ENCODE assay signal across 16 cellular contexts in the genomic region with DNA sequence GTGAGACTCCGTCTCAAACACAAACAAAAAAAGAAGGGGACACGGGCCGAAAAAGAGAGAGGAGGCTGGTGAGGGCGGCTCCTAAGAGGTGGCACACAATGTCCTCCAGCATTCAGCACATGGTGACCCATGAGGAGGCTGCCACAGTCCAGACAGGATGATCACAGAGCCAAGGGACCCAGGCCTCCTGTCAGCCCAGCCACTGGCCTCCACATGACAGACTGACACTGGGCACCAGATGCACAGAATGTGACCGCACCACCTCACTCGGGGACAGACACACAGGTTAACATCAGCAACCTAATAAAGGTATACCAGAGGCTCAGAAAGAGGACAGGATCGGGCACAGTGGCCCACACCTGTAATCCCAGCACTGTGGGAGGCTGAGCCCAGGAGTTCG. TPM values are rescaled to one million over a fixed set of nuclear protein-coding genes. Genes with fewer than 3 reads are reported as not detected.
DNase-seq lines count a peak whose midpoint lies in the region; ATAC-seq, FAIRE-seq and TF ChIP-seq lines count a peak whose summit lies in the region.
"Had no signal": no experiment of that assay in that cellular context is flagged by ENCODE, and none has a peak within 500 bp of the region (broad histone marks: within the 10 kb centered on the region; RNA-seq: fewer than 3 reads in every experiment).

No MANE protein-coding gene starts in this region.

- peaks cover 24% of the 10 kb centered on the region for H3K4me1 Mint-ChIP-seq in activated CD4-positive, alpha-beta T cell treated with anti-CD3 and anti-CD28 coated beads, Interleukin-2, amount 10 ng/mL, durations not matched to agents 24 days and 14 days
- H3K4me1 Mint-ChIP-seq in activated naive CD8-positive, alpha-beta T cell (ENCODE audit: low read depth) = peaks cover 19% of the 10 kb centered on the region

- peak overlapping the region; percentile 97 for H3K27ac Mint-ChIP-seq in activated CD4-positive, alpha-beta T cell treated with anti-CD3 and anti-CD28 coated beads, Interleukin-2, amount 10 ng/mL, durations not matched to agents 24 days and 14 days
- H3K27ac Mint-ChIP-seq in activated naive CD8-positive, alpha-beta T cell = peak overlapping the region; percentile 91
- H3K27ac Mint-ChIP-seq: HFFc6 had no signal

- H3K27me3 Mint-ChIP-seq in activated CD4-positive, alpha-beta T cell treated with anti-CD3 and anti-CD28 coated beads, Interleukin-2, amount 10 ng/mL, durations not matched to agents 24 days and 14 days = no peaks in the 10 kb centered on the region
- H3K27me3 Mint-ChIP-seq in activated naive CD8-positive, alpha-beta T cell = no peaks in the 10 kb centered on the region

- H3K36me3 ChIP-seq in sigmoid colon = no peaks in the 10 kb centered on the region
- no peaks in the 10 kb centered on the region for H3K36me3 ChIP-seq in body of pancreas (replicated peaks in 1 of 2; ENCODE audit: insufficient read depth in 1 of 2, low read depth in 2 of 2)

- peak; percentile 70 for FAIRE-seq in GM12891 (lab: Jason Lieb, UNC)
- FAIRE-seq: A204.1 had no signal

- H3K4me3 ChIP-seq in sigmoid colon (no peak overlapping the region), body of pancreas (no peak overlapping the region)
- H3K4me3 ChIP-seq: BLaER1 treated with 17β-estradiol and CSF1 and Interleukin-3, amounts not matched to agents 10 nM and 100 nM; esophagus squamous epithelium had no signal

- TF ChIP-seq CTCF in sigmoid colon (IDR thresholded peaks at IDR 0.05) = no peak
- TF ChIP-seq CTCF in body of pancreas (IDR thresholded peaks at IDR 0.05) = no peak

- H3K27ac ChIP-seq in sigmoid colon (no peak overlapping the region), body of pancreas (no peak overlapping the region)
- H3K27ac ChIP-seq: BLaER1 treated with 17β-estradiol and CSF1 and Interleukin-3, amounts not matched to agents 10 nM and 100 nM; esophagus squamous epithelium had no signal

- no peaks in the 10 kb centered on the region for H3K9me3 ChIP-seq in sigmoid colon
- no peaks in the 10 kb centered on the region for H3K9me3 ChIP-seq in body of pancreas
- H3K9me3 ChIP-seq: BLaER1 treated with 17β-estradiol and CSF1 and Interleukin-3, amounts not matched to agents 10 nM and 100 nM; esophagus squamous epithelium had no signal

- DNase-seq in activated CD4-positive, alpha-beta T cell treated with anti-CD3 and anti-CD28 coated beads, Interleukin-2, amount 10 ng/mL, durations not matched to agents 24 days and 14 days = no peak
- DNase-seq in activated CD4-positive, alpha-beta T cell treated with anti-CD3 and anti-CD28 coated beads, Interleukin-2, amount 50 U/mL, for 1 hour = no peak
- no peak for DNase-seq in GM12891 (ENCODE audit: insufficient read length, low spot score)
- DNase-seq in sigmoid colon = peak; percentile 14
- DNase-seq in inferior parietal cortex (ENCODE audit: extremely low spot score) = no peak
- DNase-seq in stimulated activated naive CD4-positive, alpha-beta T cell (lab: John Stamatoyannopoulos, UW) = no peak
- no peak for DNase-seq in body of pancreas
- DNase-seq: amygdala, esophagus squamous epithelium, HFFc6, Karpas-422, NCI-H1092 treated with DMSO at 0.1 percent for 48 hours, NCI-H524 treated with DMSO at 0.1 percent for 48 hours had no signal

- no peak for TF ChIP-seq POLR2A in GM12891 (IDR thresholded peaks at IDR 0.05; ENCODE audit: low read depth, low read length)
- no peak for TF ChIP-seq POLR2A in sigmoid colon (IDR thresholded peaks at IDR 0.05)
- no peak for TF ChIP-seq POLR2A in body of pancreas (IDR thresholded peaks at IDR 0.05)

- no peaks in the 10 kb centered on the region for H3K9me3 Mint-ChIP-seq in activated CD4-positive, alpha-beta T cell treated with anti-CD3 and anti-CD28 coated beads, Interleukin-2, amount 10 ng/mL, durations not matched to agents 24 days and 14 days
- H3K9me3 Mint-ChIP-seq in activated naive CD8-positive, alpha-beta T cell (ENCODE audit: low read depth) = no peaks in the 10 kb centered on the region
- H3K9me3 Mint-ChIP-seq: HFFc6 had no signal

- peaks cover 38% of the 10 kb centered on the region for H3K36me3 Mint-ChIP-seq in activated CD4-positive, alpha-beta T cell treated with anti-CD3 and anti-CD28 coated beads, Interleukin-2, amount 10 ng/mL, durations not matched to agents 24 days and 14 days (ENCODE audit: low read depth)
- peaks cover 11% of the 10 kb centered on the region for H3K36me3 Mint-ChIP-seq in activated naive CD8-positive, alpha-beta T cell

- ATAC-seq in body of pancreas = no peak

- intact Hi-C loops in activated CD4-positive, alpha-beta T cell treated with anti-CD3 and anti-CD28 coated beads, Interleukin-2, amount 10 ng/mL, durations not matched to agents 24 days and 14 days (cut with micrococcal nuclease) = no loop called here
- intact Hi-C loops in sigmoid colon (cut with DNase I) = no loop called here
- intact Hi-C loops in body of pancreas (cut with DNase I) = no loop called here

- H3K4me3 Mint-ChIP-seq in activated CD4-positive, alpha-beta T cell treated with anti-CD3 and anti-CD28 coated beads, Interleukin-2, amount 10 ng/mL, durations not matched to agents 24 days and 14 days = peak overlapping the region; percentile 73
- peak overlapping the region; percentile 57 for H3K4me3 Mint-ChIP-seq in activated naive CD8-positive, alpha-beta T cell
- H3K4me3 Mint-ChIP-seq: HFFc6 had no signal

- no peaks in the 10 kb centered on the region for H3K27me3 ChIP-seq in sigmoid colon
- H3K27me3 ChIP-seq in body of pancreas = no peaks in the 10 kb centered on the region
- H3K27me3 ChIP-seq: BLaER1 treated with 17β-estradiol and CSF1 and Interleukin-3, amounts not matched to agents 10 nM and 100 nM; esophagus squamous epithelium had no signal

- no peaks in the 10 kb centered on the region for H3K4me1 ChIP-seq in sigmoid colon
- H3K4me1 ChIP-seq in body of pancreas = no peaks in the 10 kb centered on the region

- TF ChIP-seq EP300 in sigmoid colon (IDR thresholded peaks at IDR 0.05) = no peak

- 96% methylated on average over 8 of the region's 8 CpGs for WGBS in sigmoid colon, 2 donors
- WGBS in body of pancreas, 2 donors = 89 to 90% methylated on average over 7 to 8 of the region's 8 CpGs

TF ChIP-seq in GM12891, 5 proteins besides CTCF, POLR2A, EP300 and RAD21:
- TF ChIP-seq POLR2AphosphoS5 (IDR thresholded peaks at IDR 0.05; ENCODE audit: low read depth, low read length) (no peak), SPI1 (IDR thresholded peaks at IDR 0.05; ENCODE audit: low read depth, low read length) (no peak), PAX5 (IDR thresholded peaks at IDR 0.05; ENCODE audit: insufficient read depth, low read length, severe bottlenecking) (no peak), TAF1 (IDR thresholded peaks at IDR 0.05; ENCODE audit: low read depth, low read length) (no peak), POU2F2 (IDR thresholded peaks at IDR 0.05; ENCODE audit: low read depth, low read length) (no peak)

RNA-seq across cellular contexts. Expression of a gene that starts 21.0 kb away (rescaled TPM):
- 87.5 and 92.0 TPM in 2 replicates for total RNA-seq in activated CD4-positive, alpha-beta T cell treated with anti-CD3 and anti-CD28 coated beads, Interleukin-2, amount 10 ng/mL, durations not matched to agents 24 days and 14 days
- 31.3 TPM for polyA plus RNA-seq in GM12891 (2012; ENCODE audit: low read depth, missing spikeins)
- total RNA-seq in sigmoid colon = 1 to 10 TPM; 2.8 to 7.7 (median 4.7) TPM
- 10 to 100 TPM in 1 of 3 donors, 1 to 10 TPM in 2; 1.4 to 16.4 (median 1.8) TPM for polyA plus RNA-seq in sigmoid colon
- 10 to 100 TPM in 1 of 2 donors, 1 to 10 TPM in 1; 7.5 to 15.8 TPM for total RNA-seq in body of pancreas

RNA-seq across cellular contexts. Expression of a gene that starts 22.0 kb away (rescaled TPM):
- total RNA-seq in activated CD4-positive, alpha-beta T cell treated with anti-CD3 and anti-CD28 coated beads, Interleukin-2, amount 10 ng/mL, durations not matched to agents 24 days and 14 days = 111 and 113 TPM in 2 replicates
- polyA plus RNA-seq in GM12891 (2012; ENCODE audit: low read depth, missing spikeins) = 119 TPM
- total RNA-seq in sigmoid colon (10 to 100 TPM; 41.3 to 63.5 (median 56.8) TPM), body of pancreas (10 to 100 TPM; 27.0 to 99.4 TPM)
- polyA plus RNA-seq in sigmoid colon = 10 to 100 TPM; 76.3 to 89.7 (median 78.7) TPM

RNA-seq across cellular contexts. Expression of a gene that starts 26.2 kb away (rescaled TPM):
- 39.3 and 43.9 TPM in 2 replicates for total RNA-seq in activated CD4-positive, alpha-beta T cell treated with anti-CD3 and anti-CD28 coated beads, Interleukin-2, amount 10 ng/mL, durations not matched to agents 24 days and 14 days
- 43.3 TPM for polyA plus RNA-seq in GM12891 (2012; ENCODE audit: low read depth, missing spikeins)
- total RNA-seq in sigmoid colon = 10 to 100 TPM; 18.9 to 47.9 (median 33.2) TPM
- 10 to 100 TPM; 27.0 to 40.2 (median 29.1) TPM for polyA plus RNA-seq in sigmoid colon
- total RNA-seq in body of pancreas = 10 to 100 TPM; 17.1 to 39.2 TPM
